Comparison of ENCODE assay signal across 14 cellular contexts in the genomic region with DNA sequence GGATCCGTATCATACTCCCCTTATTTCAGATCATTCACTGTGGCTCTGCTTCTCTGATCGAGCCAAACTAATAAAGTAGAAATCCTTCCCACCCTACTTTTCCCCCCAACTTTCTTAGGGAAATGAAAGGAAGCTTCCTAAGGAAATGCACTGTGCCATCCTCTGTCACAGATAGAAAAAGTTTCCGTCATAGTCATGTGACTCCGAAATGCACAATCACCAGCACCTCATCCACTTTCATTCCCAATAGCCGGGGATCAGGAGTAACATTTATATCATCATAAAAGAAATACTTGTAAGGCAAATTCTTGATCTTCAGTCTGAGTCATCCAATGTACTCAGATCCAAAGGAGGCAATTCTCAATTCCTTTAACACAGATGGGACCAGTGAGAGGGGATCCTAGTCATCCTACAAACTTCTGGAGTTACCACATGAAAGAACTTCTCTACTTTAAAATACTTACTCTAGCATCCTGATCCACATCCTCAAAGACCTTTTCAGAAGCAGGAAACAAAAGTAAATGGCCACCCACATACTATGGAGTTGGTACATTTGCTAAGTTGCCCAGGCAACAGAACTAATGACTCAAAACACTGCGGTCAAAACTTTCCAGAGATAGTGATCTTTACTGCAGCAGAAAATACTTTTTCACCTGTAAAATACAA.
DNase-seq lines count a peak whose midpoint lies in the region; ATAC-seq and TF ChIP-seq lines count a peak whose summit lies in the region.
"Had no signal": no experiment of that assay in that cellular context is flagged by ENCODE, and none has a peak within 500 bp of the region (broad histone marks: within the 10 kb centered on the region; RNA-seq: fewer than 3 reads in every experiment).

No MANE protein-coding gene starts in this region.

- ATAC-seq in natural killer cell = no peak
- ATAC-seq in HG02970 (IDR thresholded peaks at IDR 0.05; ENCODE audit: low FRiP score, unreplicated experiment) = no peak
- ATAC-seq: Right ventricle myocardium inferior had no signal

- no peak overlapping the region for H3K4me3 Mint-ChIP-seq in natural killer cell
- H3K4me3 Mint-ChIP-seq: activated naive CD4-positive, alpha-beta T cell treated with anti-CD3 and anti-CD28 coated beads, Interleukin-2, amount 50 U/mL, for 24 hours had no signal

- H3K27me3 Mint-ChIP-seq in natural killer cell (ENCODE audit: low read depth in 2 of 2) = no peaks in the 10 kb centered on the region
- H3K27me3 Mint-ChIP-seq: activated naive CD4-positive, alpha-beta T cell treated with anti-CD3 and anti-CD28 coated beads, Interleukin-2, amount 50 U/mL, for 24 hours had no signal

- no peak overlapping the region for H3K27ac Mint-ChIP-seq in natural killer cell
- H3K27ac Mint-ChIP-seq: activated naive CD4-positive, alpha-beta T cell treated with anti-CD3 and anti-CD28 coated beads, Interleukin-2, amount 50 U/mL, for 24 hours had no signal

- intact Hi-C loops in natural killer cell (cut with micrococcal nuclease) = no loop called here

- no peaks in the 10 kb centered on the region for H3K36me3 Mint-ChIP-seq in natural killer cell
- H3K36me3 Mint-ChIP-seq: activated naive CD4-positive, alpha-beta T cell treated with anti-CD3 and anti-CD28 coated beads, Interleukin-2, amount 50 U/mL, for 24 hours had no signal

- H3K9me3 ChIP-seq in mesodermal cell (ENCODE audit: control insufficient read depth, low read length) = peaks cover 4% of the 10 kb centered on the region
- H3K9me3 ChIP-seq: left ventricle myocardium inferior, uterus had no signal

- no peaks in the 10 kb centered on the region for H3K36me3 ChIP-seq in mesodermal cell (ENCODE audit: control insufficient read depth, insufficient read depth, low read length)
- H3K36me3 ChIP-seq: left ventricle myocardium inferior, uterus had no signal

- H3K4me1 ChIP-seq in mesodermal cell (ENCODE audit: control insufficient read depth, insufficient read depth, low read length, poor library complexity, severe bottlenecking) = peaks cover 47% of the 10 kb centered on the region
- H3K4me1 ChIP-seq: uterus had no signal

- H3K27ac ChIP-seq in mesodermal cell (ENCODE audit: low read depth, low read length, severe bottlenecking) (peak overlapping the region; percentile 69), coronary artery (no peak overlapping the region)
- H3K27ac ChIP-seq: left ventricle myocardium inferior, uterus had no signal

- no peaks in the 10 kb centered on the region for H3K4me1 Mint-ChIP-seq in natural killer cell
- H3K4me1 Mint-ChIP-seq: activated naive CD4-positive, alpha-beta T cell treated with anti-CD3 and anti-CD28 coated beads, Interleukin-2, amount 50 U/mL, for 24 hours had no signal

- 96 to 100% methylated on average over 4 to 6 of the region's 6 CpGs for WGBS in mesodermal cell (ENCODE audit: insufficient coverage in 2 of 2), 2 experiments

- DNase-seq in GM10266 (ENCODE audit: extremely low spot score) (peak; percentile 15), HS-5 (ENCODE audit: low read depth) (peak; percentile 94), astrocyte of the hippocampus (ENCODE audit: low read depth, low spot score) (peak; percentile 92), natural killer cell (no peak), coronary artery (ENCODE audit: low spot score) (no peak), iPS-NIHi7 (ENCODE audit: extremely low spot score) (no peak)
- DNase-seq: activated CD4-positive, alpha-beta T cell treated with anti-CD3 and anti-CD28 coated beads for 4 hours; left ventricle myocardium inferior; posterior cingulate gyrus; uterus had no signal

- TF ChIP-seq CTCF in GM10266 (IDR thresholded peaks at IDR 0.05; ENCODE audit: control insufficient read depth, insufficient read depth, low read depth, missing control alignments) (no peak), natural killer cell (IDR thresholded peaks at IDR 0.05) (no peak), coronary artery (IDR thresholded peaks at IDR 0.05) (no peak)

- H3K9me3 Mint-ChIP-seq in natural killer cell = peaks cover 2 to 8% of the 10 kb centered on the region in 2 donors

- H3K4me3 ChIP-seq in mesodermal cell (ENCODE audit: extremely low read depth, insufficient read depth, low read length, poor library complexity, severe bottlenecking) (no peak overlapping the region), coronary artery (no peak overlapping the region)
- H3K4me3 ChIP-seq: left ventricle myocardium inferior, uterus had no signal

Comparison
In these comparisons a context has a peak if more than half of its experiments do, and no peak if none do; other contexts are left out.
1. DNase-seq: peak in GM10266 (single experiment), HS-5 (single experiment) and astrocyte of the hippocampus (single experiment); none in natural killer cell (single experiment), coronary artery (single experiment) and iPS-NIHi7 (single experiment).